In genomic region chr12:68676854-68677253, GRCh38 we compare ENCODE assay signal across 1 cellular context.
TF ChIP-seq lines count a peak whose summit lies in the region.

No MANE protein-coding gene starts in this region.

TF ChIP-seq in K562, 482 proteins besides CTCF, POLR2A, EP300 and RAD21:
- TF ChIP-seq KDM1A (IDR thresholded peaks at IDR 0.05): peak; percentile 49 to 58
- peak; percentile 23; the same call in 1 of the 2 replicates for TF ChIP-seq HINFP (tag; conservative IDR thresholded peaks at IDR 0.05; ENCODE audit: low read depth)
- 0 out of 4 replicates have a peak, but pooled peaks of 1 of the 2 experiments have one; percentile 8 for TF ChIP-seq FOXK2 (conservative IDR thresholded peaks at IDR 0.05 in 1 of 2, IDR thresholded peaks at IDR 0.05 in 1 of 2; ENCODE audit: low read depth in 2 of 2)
- peak; percentile 85 for TF ChIP-seq ZNF512 (tag; IDR thresholded peaks at IDR 0.05)
